8 cellular contexts compared by ENCODE assay signal in the genomic region with DNA sequence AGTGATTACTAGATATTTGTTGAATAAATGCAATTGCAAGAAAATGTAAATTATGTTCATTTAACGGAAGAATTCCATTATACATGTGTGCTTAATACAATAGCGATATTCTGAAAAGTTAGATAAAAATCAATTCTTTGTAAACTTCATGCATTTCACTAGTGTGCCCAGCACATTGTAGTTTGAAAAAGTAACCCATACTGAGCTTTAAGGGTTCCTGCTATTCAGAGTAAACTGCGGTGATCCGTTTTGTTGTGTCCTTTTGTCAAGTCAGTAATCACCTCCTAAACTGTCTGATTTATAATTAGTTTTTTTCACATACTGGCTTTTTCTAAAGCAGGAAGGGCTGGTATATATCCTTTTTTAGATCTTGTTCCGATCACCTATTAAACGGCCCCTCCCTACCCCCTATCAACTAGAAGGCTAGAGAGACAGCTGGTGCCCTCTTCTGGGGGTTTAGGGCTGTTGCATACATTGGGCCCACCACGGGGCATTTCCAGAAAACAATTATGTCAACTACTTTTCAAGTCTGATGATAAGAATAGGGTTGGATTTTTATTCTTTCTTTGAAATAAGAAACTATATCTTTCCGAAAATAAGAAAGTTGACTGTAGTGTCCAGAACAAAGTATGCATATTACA. TPM values are rescaled to one million over a fixed set of nuclear protein-coding genes. Genes with fewer than 3 reads are reported as not detected.
DNase-seq lines count a peak whose midpoint lies in the region; ATAC-seq, FAIRE-seq and TF ChIP-seq lines count a peak whose summit lies in the region.

No MANE protein-coding gene starts in this region.

- no peak for TF ChIP-seq POLR2A in right lobe of liver (IDR thresholded peaks at IDR 0.05)

- H3K9me3 ChIP-seq in MM.1S (replicated peaks; ENCODE audit: insufficient read depth, low read length) (no peaks in the 10 kb centered on the region), right lobe of liver (no peaks in the 10 kb centered on the region)

- in situ Hi-C loops in ACHN (cut with HindIII; ENCODE audit: low pct_ligation_motif_present, low pct_unique_long_range_greater_than_20kb, low sequenced_read_pairs), result no loop called here

- no peaks in the 10 kb centered on the region for H3K27me3 ChIP-seq in MM.1S (replicated peaks; ENCODE audit: insufficient read depth, low read length)
- H3K27me3 ChIP-seq in bronchial epithelial cell (ENCODE audit: control insufficient read depth, insufficient read depth, low read length), result no peaks in the 10 kb centered on the region
- no peaks in the 10 kb centered on the region for H3K27me3 ChIP-seq in right lobe of liver

- peak; percentile 40 for DNase-seq in ACHN
- peak; percentile 11 for DNase-seq in GM12865 (ENCODE audit: low read depth)
- peak; percentile 11 for DNase-seq in MM.1S
- DNase-seq in bronchial epithelial cell (ENCODE audit: low read depth), result peak; percentile 29
- DNase-seq in right lobe of liver, result no peak
- no peak for DNase-seq in NCI-H1930 (lab: John Stamatoyannopoulos, UW)
- no peak for DNase-seq in middle frontal gyrus (ENCODE audit: extremely low spot score, low spot score)

- WGBS in right lobe of liver (ENCODE audit: insufficient coverage, low coverage, low lambda C conversion rate, missing lambda C conversion rate), result 23% methylated on average over 8 of the region's 8 CpGs

- H3K27ac ChIP-seq in MM.1S (ENCODE audit: low read length) (no peak overlapping the region), right lobe of liver (no peak overlapping the region)

- H3K79me2 ChIP-seq in MM.1S (ENCODE audit: low read length), result no peaks in the 10 kb centered on the region

- H3K9ac ChIP-seq in MM.1S (ENCODE audit: low read length), result no peak overlapping the region

- no peak overlapping the region for H2AFZ ChIP-seq in MM.1S (ENCODE audit: low read length)

- H3K9me2 ChIP-seq in MM.1S (replicated peaks; ENCODE audit: insufficient read depth, low read length), result no peaks in the 10 kb centered on the region

- no peaks in the 10 kb centered on the region for H4K20me1 ChIP-seq in MM.1S (ENCODE audit: insufficient read depth, low read length)

- no peak overlapping the region for H3K4me3 ChIP-seq in GM12865 (ENCODE audit: low read depth, low read length)
- no peak overlapping the region for H3K4me3 ChIP-seq in MM.1S (ENCODE audit: low read length)
- no peak overlapping the region for H3K4me3 ChIP-seq in bronchial epithelial cell (ENCODE audit: low read depth, low read length)
- no peak overlapping the region for H3K4me3 ChIP-seq in right lobe of liver

- ATAC-seq in right lobe of liver (peak; percentile 89 to 94 (median 94)), HG03460 (IDR thresholded peaks at IDR 0.05; ENCODE audit: unreplicated experiment) (no peak)

- peak; percentile 29 for TF ChIP-seq CTCF in GM12865 (IDR thresholded peaks at IDR 0.05; ENCODE audit: insufficient read depth, low read depth, low read length, missing control alignments)
- peak; percentile 40 for TF ChIP-seq CTCF in MM.1S (IDR thresholded peaks at IDR 0.05; ENCODE audit: low read length)
- peak; percentile 55 for TF ChIP-seq CTCF in bronchial epithelial cell (IDR thresholded peaks at IDR 0.05; ENCODE audit: insufficient read depth, low read length, severe bottlenecking)
- peak; percentile 48 to 62 (median 58) for TF ChIP-seq CTCF in right lobe of liver (IDR thresholded peaks at IDR 0.05)

- intact Hi-C loops in right lobe of liver (cut with DNase I), result loop anchor here in 1 of 2 donors (10.0 kb wide), 1 partner anchor 149 kb away; no protein-coding TSS in a partner anchor

- H3K4me1 ChIP-seq in MM.1S (ENCODE audit: low read length) (no peaks in the 10 kb centered on the region), right lobe of liver (no peaks in the 10 kb centered on the region)

- H3K36me3 ChIP-seq in MM.1S (replicated peaks; ENCODE audit: insufficient read depth, low read length) (no peaks in the 10 kb centered on the region), bronchial epithelial cell (ENCODE audit: control insufficient read depth, insufficient read depth, low read length) (no peaks in the 10 kb centered on the region), right lobe of liver (no peaks in the 10 kb centered on the region)

- FAIRE-seq in bronchial epithelial cell (lab: Jason Lieb, UNC), result no peak

- no peaks in the 10 kb centered on the region for H3F3A ChIP-seq in MM.1S (ENCODE audit: insufficient read depth, low read length)

- H3K4me2 ChIP-seq in MM.1S (ENCODE audit: low read depth, low read length), result no peak overlapping the region

RNA-seq across cellular contexts. Expression of gene BMP15, which starts 7.0 kb away (rescaled TPM):
- total RNA-seq in bronchial epithelial cell (not detected in 2 replicates), right lobe of liver (not detected)

Comparison
In these comparisons a context has a peak if more than half of its experiments do, and no peak if none do; other contexts are left out.
1. DNase-seq: peak in ACHN (single experiment), GM12865 (single experiment), MM.1S (single experiment) and bronchial epithelial cell (single experiment); none in right lobe of liver (0 of 3), NCI-H1930 (0 of 2) and middle frontal gyrus (single experiment).
2. Peak in every context shown above with its lines, with median percentiles within 50 percentile points of each other: CTCF ChIP-seq.